ENCODE assay signal across 8 cellular contexts in genomic region chr13:45851171-45851889, GRCh38. TPM values are rescaled to one million over a fixed set of nuclear protein-coding genes. Genes with fewer than 3 reads are reported as not detected.
DNase-seq lines count a peak whose midpoint lies in the region; ATAC-seq, FAIRE-seq and TF ChIP-seq lines count a peak whose summit lies in the region.

Gene SIAH3, minus strand, starts transcription at chr13:45851753. Its CDS starts 124 bp downstream, at chr13:45851629.

- peak within 1 kb of the TSS in 3 of 4 donors; percentile 42 to 90 (median 68) for H3K4me3 Mint-ChIP-seq in IgD-negative memory B cell

- H3K27ac ChIP-seq in cardiac muscle cell (no peak within 1 kb of the TSS), rectal smooth muscle tissue (ENCODE audit: low read depth, low read length) (no peak within 1 kb of the TSS)

- H3K9ac ChIP-seq in rectal smooth muscle tissue (ENCODE audit: low read length): no peak within 1 kb of the TSS

- peak within 1 kb of the TSS; percentile 44 for H3K4me3 ChIP-seq in cardiac muscle cell
- H3K4me3 ChIP-seq in rectal smooth muscle tissue (ENCODE audit: low read length): peak within 1 kb of the TSS; percentile 51

- ATAC-seq in HG02588 (IDR thresholded peaks at IDR 0.05; ENCODE audit: unreplicated experiment): no peak
- ATAC-seq in HG03457 (IDR thresholded peaks at IDR 0.05; ENCODE audit: unreplicated experiment): no peak

- FAIRE-seq in urothelium cell line (lab: Jason Lieb, UNC): no peak

- H3K27ac Mint-ChIP-seq in IgD-negative memory B cell: no peak within 1 kb of the TSS

- H3K27me3 ChIP-seq in cardiac muscle cell: peaks cover 9% of the 10 kb centered on the region
- peaks cover 3% of the 10 kb centered on the region for H3K27me3 ChIP-seq in rectal smooth muscle tissue (ENCODE audit: control insufficient read depth, insufficient read depth, low read length)

- H3K36me3 ChIP-seq in cardiac muscle cell: no peaks in the 10 kb centered on the region
- H3K36me3 ChIP-seq in rectal smooth muscle tissue (ENCODE audit: control insufficient read depth, insufficient read depth, low read length): no peaks in the 10 kb centered on the region

- H3K9me3 ChIP-seq in cardiac muscle cell (ENCODE audit: low read depth): no peaks in the 10 kb centered on the region

- peaks cover 8 to 17% (median 12%) of the 10 kb centered on the region in 3 donors for H3K4me1 Mint-ChIP-seq in IgD-negative memory B cell

- peaks cover 55% of the 10 kb centered on the region for H3K27me3 Mint-ChIP-seq in IgD-negative memory B cell

- H3K36me3 Mint-ChIP-seq in IgD-negative memory B cell: peaks cover 3% of the 10 kb centered on the region

- peak; percentile 41 to 42 for DNase-seq in activated T-cell treated with anti-CD3 and anti-CD28 coated beads, Interleukin-2, amount 50 U/mL, for 48 hours
- DNase-seq in cardiac muscle cell (ENCODE audit: low read depth in 1 of 2, low spot score in 1 of 2) (peak; percentile 28 to 36), NOMO-1 treated with DMSO at 0.1 percent for 48 hours (lab: John Stamatoyannopoulos, UW; ENCODE audit: unreplicated experiment) (no peak), urothelium cell line (ENCODE audit: low spot score) (no peak)

- peaks cover 0 to 8% (median 4%) of the 10 kb centered on the region in 3 donors for H3K9me3 Mint-ChIP-seq in IgD-negative memory B cell

- H3K4me1 ChIP-seq in cardiac muscle cell (ENCODE audit: low read depth) (peaks cover 21% of the 10 kb centered on the region), rectal smooth muscle tissue (ENCODE audit: control insufficient read depth, insufficient read depth, low read length) (no peaks in the 10 kb centered on the region)

- no peak for TF ChIP-seq CTCF in cardiac muscle cell (IDR thresholded peaks at IDR 0.05; ENCODE audit: low read depth, low read length)

RNA-seq across cellular contexts. Expression of gene SIAH3, which starts in this region (rescaled TPM):
- not detected for polyA plus RNA-seq in IgD-negative memory B cell
- 2.2 and 3.9 TPM in 2 replicates for total RNA-seq in cardiac muscle cell
- polyA plus RNA-seq in cardiac muscle cell: 1.3 and 2.5 TPM in 2 replicates

Comparison
In these comparisons a context has a peak if more than half of its experiments do, and no peak if none do; other contexts are left out.
1. DNase-seq: peak in activated T-cell treated with anti-CD3 and anti-CD28 coated beads, Interleukin-2, amount 50 U/mL, for 48 hours (2 of 2) and cardiac muscle cell (2 of 2); none in NOMO-1 treated with DMSO at 0.1 percent for 48 hours (single experiment) and urothelium cell line (single experiment).